In the genomic region with DNA sequence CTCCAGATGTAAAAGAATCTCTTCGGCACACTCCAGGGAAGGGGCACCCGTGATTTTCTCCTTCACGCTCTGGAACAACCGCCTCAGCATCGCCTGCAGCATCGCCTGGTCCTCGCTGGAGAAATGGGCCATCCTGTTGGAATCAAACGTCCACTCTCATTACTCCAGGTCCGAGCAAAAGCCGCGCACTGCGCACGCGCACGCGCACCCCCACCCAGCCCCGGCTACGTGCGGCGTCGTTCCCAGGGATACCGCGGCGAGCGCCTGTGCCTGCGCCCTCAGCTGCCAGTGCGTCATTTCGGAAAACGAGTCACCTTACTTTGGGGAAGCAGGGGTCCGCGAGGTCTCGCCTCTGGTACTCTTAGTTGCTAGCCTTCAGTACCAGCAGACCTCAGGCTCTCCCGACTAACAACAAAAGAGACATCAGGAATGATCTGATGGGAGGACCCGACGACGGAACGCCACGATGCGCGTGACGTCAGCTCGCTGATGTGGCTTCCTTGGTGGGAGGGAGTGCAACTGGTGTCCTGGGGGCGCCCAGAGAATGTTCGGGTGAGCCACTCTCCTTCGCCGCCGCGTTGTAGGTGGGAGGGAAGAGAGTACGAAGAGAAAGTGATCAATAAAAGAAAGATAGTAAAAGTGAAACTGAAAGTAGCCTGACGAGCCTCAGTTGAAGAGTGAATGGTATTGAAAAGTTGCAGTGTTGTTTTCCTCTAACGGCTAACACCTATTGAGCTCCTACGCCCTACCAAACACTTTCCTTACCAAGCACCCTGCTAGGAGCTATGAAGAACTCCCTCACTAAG, we compare ENCODE assay signal across 1 cellular context.
TF ChIP-seq lines count a peak whose summit lies in the region.

Gene TBC1D32 (minus strand): TSS at position 182 of the 806 bp plus-strand sequence. CDS start 50 bp downstream, at position 132.

TF ChIP-seq in A549, 52 proteins besides CTCF, POLR2A, EP300 and RAD21 (continued from another document):
- TF ChIP-seq CBX8 (IDR thresholded peaks at IDR 0.05) (no peak), CEBPB (IDR thresholded peaks at IDR 0.05) (no peak), BHLHE40 (IDR thresholded peaks at IDR 0.05; ENCODE audit: low read depth, low read length) (no peak), HMGXB4 (CRISPR knock-in tag; IDR thresholded peaks at IDR 0.05; ENCODE audit: borderline replicate concordance) (no peak), HOXB5 (CRISPR knock-in tag; IDR thresholded peaks at IDR 0.05) (no peak), CHD4 (IDR thresholded peaks at IDR 0.05; ENCODE audit: borderline replicate concordance) (no peak), ZSCAN20 (CRISPR knock-in tag; IDR thresholded peaks at IDR 0.05) (no peak), FOXS1 (CRISPR knock-in tag; IDR thresholded peaks at IDR 0.05) (no peak), E2F6 (IDR thresholded peaks at IDR 0.05; ENCODE audit: borderline replicate concordance, low read depth) (peak; percentile 59), ELK1 (IDR thresholded peaks at IDR 0.05; ENCODE audit: low read depth, low read length) (no peak), KDM1A (IDR thresholded peaks at IDR 0.05; ENCODE audit: low read depth) (no peak)
